10 cellular contexts compared by ENCODE assay signal in the genomic region with DNA sequence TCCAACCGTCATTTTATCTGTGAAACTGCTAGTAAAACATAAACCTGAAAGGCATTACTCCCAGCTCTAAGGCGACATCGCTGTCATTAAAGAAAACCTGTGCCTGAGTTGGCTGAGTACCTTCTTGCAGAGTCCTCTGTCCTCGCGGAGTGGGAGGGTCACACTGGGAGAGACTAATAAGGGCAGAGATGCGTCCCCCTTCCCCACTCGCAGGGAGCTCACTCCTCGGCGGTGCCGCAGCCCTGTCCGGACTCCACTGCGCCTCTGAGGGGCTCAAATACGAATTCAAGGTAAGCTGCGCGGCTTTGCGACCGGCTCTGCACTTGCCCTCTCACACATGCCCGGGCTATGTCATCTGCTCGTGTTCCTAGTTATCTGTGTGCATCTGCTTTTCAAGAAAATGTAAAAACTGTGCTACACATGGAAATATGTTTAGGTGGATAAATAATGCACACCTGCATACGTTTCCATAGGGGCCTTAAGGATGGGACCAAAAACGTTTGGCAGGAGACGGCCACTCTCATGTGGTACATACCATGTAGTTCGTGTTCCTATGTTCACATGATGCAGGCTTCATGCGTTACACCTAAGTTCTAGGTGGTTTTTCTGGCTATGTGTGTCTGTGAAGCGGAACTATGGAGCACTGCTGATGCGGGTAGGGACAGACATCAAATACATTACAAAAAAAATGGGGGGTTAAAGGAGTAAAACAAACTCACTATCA. TPM values are rescaled to one million over a fixed set of nuclear protein-coding genes. Genes with fewer than 3 reads are reported as not detected.
DNase-seq lines count a peak whose midpoint lies in the region; ATAC-seq and TF ChIP-seq lines count a peak whose summit lies in the region.
"Had no signal": no experiment of that assay in that cellular context is flagged by ENCODE, and none has a peak within 500 bp of the region (broad histone marks: within the 10 kb centered on the region; RNA-seq: fewer than 3 reads in every experiment).

A gene (plus strand): TSS at position 206 of the 724 bp plus-strand sequence. CDS start 13,012 bp downstream, outside the sequence.

- H3K27me3 ChIP-seq in effector memory CD4-positive, alpha-beta T cell (replicated peaks; ENCODE audit: control insufficient read depth, insufficient read depth, low read length, poor library complexity, severe bottlenecking) = no peaks in the 10 kb centered on the region
- H3K27me3 ChIP-seq in mononuclear cell (ENCODE audit: insufficient read depth, low read length) = peaks cover 55% of the 10 kb centered on the region
- H3K27me3 ChIP-seq in thyroid gland = no peaks in the 10 kb centered on the region

- ATAC-seq in GM21360 (IDR thresholded peaks at IDR 0.05; ENCODE audit: unreplicated experiment) (peak; percentile 48), HG03571 (IDR thresholded peaks at IDR 0.05; ENCODE audit: unreplicated experiment) (peak; percentile 54), activated B cell treated with CpG ODN at 0.5 μM for 24 hours (ENCODE audit: low read depth) (peak; percentile 51)

- H3K4me1 Mint-ChIP-seq in activated B cell treated with CpG ODN at 0.5 μM for 24 hours = peaks cover 75% of the 10 kb centered on the region

- TF ChIP-seq POLR2A in thyroid gland (IDR thresholded peaks at IDR 0.05) = no peak

- no peaks in the 10 kb centered on the region for H3K9me3 ChIP-seq in effector memory CD4-positive, alpha-beta T cell (ENCODE audit: control insufficient read depth, low read length)
- no peaks in the 10 kb centered on the region for H3K9me3 ChIP-seq in mononuclear cell (ENCODE audit: low read depth, low read length)
- H3K9me3 ChIP-seq in thyroid gland = no peaks in the 10 kb centered on the region

- intact Hi-C loops in activated B cell treated with CpG ODN at 0.5 μM for 24 hours (cut with micrococcal nuclease) = loop anchor here (1.0 to 5.0 kb wide), 10 partner anchors 15 to 1421 kb away; a partner anchor contains a TSS
- intact Hi-C loops in thyroid gland (cut with DNase I) = no loop called here

- peak within 1 kb of the TSS; percentile 88 for H3K4me3 Mint-ChIP-seq in activated B cell treated with CpG ODN at 0.5 μM for 24 hours

- no peaks in the 10 kb centered on the region for H3K27me3 Mint-ChIP-seq in activated B cell treated with CpG ODN at 0.5 μM for 24 hours

- H3K27ac Mint-ChIP-seq in activated B cell treated with CpG ODN at 0.5 μM for 24 hours = peak within 1 kb of the TSS; percentile 98

- peak within 1 kb of the TSS; percentile 33 for H3K27ac ChIP-seq in effector memory CD4-positive, alpha-beta T cell (ENCODE audit: insufficient read depth, low read length, poor library complexity, severe bottlenecking)
- no peak within 1 kb of the TSS for H3K27ac ChIP-seq in thyroid gland
- H3K27ac ChIP-seq: VCaP had no signal

- 3 to 4% methylated on average over 26 of the region's 26 CpGs for WGBS in thyroid gland, 2 donors

- POLR2A ChIA-PET in activated B cell treated with CpG ODN at 0.5 μM for 24 hours (lab: Charles Lee) = interaction anchor here (0.6 to 4.9 kb wide), 26 partner anchors 10 to 242 kb away, joined by 3 to 141 read pairs (median 6); a partner anchor contains a TSS

- CTCF ChIA-PET in activated B cell treated with CpG ODN at 0.5 μM for 24 hours (lab: Charles Lee) = interaction anchor here (0.7 to 3.3 kb wide), 12 partner anchors 14 to 241 kb away, joined by 3 to 24 read pairs (median 4); a partner anchor contains a TSS

- no peaks in the 10 kb centered on the region for H3K36me3 ChIP-seq in effector memory CD4-positive, alpha-beta T cell (ENCODE audit: control insufficient read depth, insufficient read depth, low read length)
- no peaks in the 10 kb centered on the region for H3K36me3 ChIP-seq in thyroid gland

- H3K4me1 ChIP-seq in effector memory CD4-positive, alpha-beta T cell (ENCODE audit: control insufficient read depth, insufficient read depth, low read length, poor library complexity, severe bottlenecking) = peaks cover 11% of the 10 kb centered on the region
- peaks cover 3% of the 10 kb centered on the region for H3K4me1 ChIP-seq in mononuclear cell (ENCODE audit: insufficient read depth, low read length)
- peaks cover 0 to 8% of the 10 kb centered on the region in 2 donors for H3K4me1 ChIP-seq in thyroid gland

- H3K9me3 Mint-ChIP-seq in activated B cell treated with CpG ODN at 0.5 μM for 24 hours = no peaks in the 10 kb centered on the region

- DNase-seq in Daoy (ENCODE audit: low read depth) = peak; percentile 26
- peak; percentile 61 for DNase-seq in activated B cell treated with CpG ODN at 0.5 μM for 24 hours
- DNase-seq in effector memory CD4-positive, alpha-beta T cell = peak in 1 of 3 donors; percentile 2
- peak; percentile 23 to 24 for DNase-seq in thyroid gland
- DNase-seq in MV-4-11 (lab: John Stamatoyannopoulos, UW) = no peak

- peaks cover 43% of the 10 kb centered on the region for H3K36me3 Mint-ChIP-seq in activated B cell treated with CpG ODN at 0.5 μM for 24 hours (ENCODE audit: low read depth)

- H3K4me3 ChIP-seq in effector memory CD4-positive, alpha-beta T cell (ENCODE audit: insufficient read depth, low read depth, low read length, poor library complexity, severe bottlenecking) = peak within 1 kb of the TSS; percentile 63
- H3K4me3 ChIP-seq in mononuclear cell (ENCODE audit: low read length) (peak within 1 kb of the TSS; percentile 21), thyroid gland (replicated peaks in 1 of 3) (peak within 1 kb of the TSS; percentile 14 to 53 (median 31))

- TF ChIP-seq CTCF in activated B cell treated with CpG ODN at 0.5 μM for 24 hours (IDR thresholded peaks at IDR 0.05) = no peak
- TF ChIP-seq CTCF in thyroid gland (IDR thresholded peaks at IDR 0.05) = no peak

RNA-seq across cellular contexts. Expression of the gene that starts here (rescaled TPM):
- total RNA-seq in Daoy (2014; rRNA removed; shearing (Covaris generic)) = 0.06 TPM in 1 of 2 replicates, not detected in the other
- total RNA-seq in activated B cell treated with CpG ODN at 0.5 μM for 24 hours (41.9 and 54.4 TPM in 2 replicates), mononuclear cell (9.1 TPM), thyroid gland (not detected)
- total RNA-seq: subcutaneous adipose tissue had no signal

Comparison
In these comparisons a context has a peak if more than half of its experiments do, and no peak if none do; other contexts are left out.
1. Peak in DNase-seq in Daoy; RNA of the gene not detected or under 1 TPM.
2. Peak in DNase-seq and H3K4me3 ChIP-seq in thyroid gland; RNA of the gene not detected or under 1 TPM.